ENCODE assay signal across 8 cellular contexts in the genomic region with DNA sequence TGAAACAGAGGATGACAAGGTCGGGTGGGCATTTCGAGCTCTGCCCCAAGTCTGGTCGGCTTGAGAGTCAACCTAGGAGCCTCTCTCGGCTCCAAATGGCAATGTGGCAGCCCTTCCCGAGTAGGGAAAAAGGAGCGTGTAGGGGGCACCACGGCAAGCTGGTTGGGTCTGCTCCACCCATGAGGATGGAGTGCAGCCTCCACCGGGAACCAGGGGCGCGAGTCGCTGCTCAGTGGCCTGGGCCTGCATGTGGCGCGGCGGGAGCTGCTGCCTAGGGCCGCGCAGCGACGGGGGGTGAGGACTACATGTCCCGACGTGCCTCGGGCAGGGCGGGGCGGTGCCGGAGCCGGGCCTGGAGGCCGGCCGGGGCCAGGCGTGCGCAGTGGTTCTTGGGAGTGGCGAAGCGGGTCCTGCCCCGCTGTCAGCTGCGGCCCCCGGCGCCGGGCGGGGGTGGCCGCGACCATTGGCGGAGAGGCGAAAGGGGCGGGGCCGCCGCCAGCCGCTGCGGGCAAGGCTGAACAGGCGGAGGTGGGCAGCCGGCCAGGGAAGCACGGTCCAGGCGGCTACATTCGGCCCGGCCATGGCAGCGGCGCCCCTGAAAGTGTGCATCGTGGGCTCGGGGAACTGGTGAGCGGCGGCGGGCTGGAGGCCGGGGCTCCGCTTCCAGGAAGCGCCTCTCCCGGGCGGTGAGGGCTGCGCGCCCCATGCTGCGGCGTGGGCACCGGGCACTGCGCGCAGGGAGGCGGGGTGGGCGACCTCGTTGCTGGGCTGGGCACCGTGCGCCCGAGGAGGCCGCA. TPM values are rescaled to one million over a fixed set of nuclear protein-coding genes. Genes with fewer than 3 reads are reported as not detected.
A peak's percentile ranks its signal among the peaks of the same experiment; 100 is the strongest.
DNase-seq lines count a peak whose midpoint lies in the region; ATAC-seq, FAIRE-seq and TF ChIP-seq lines count a peak whose summit lies in the region.

A gene (plus strand): TSS at position 489 of the 797 bp plus-strand sequence. CDS start 92 bp downstream, at position 581.

- H3K9me3 ChIP-seq in NT2/D1 (ENCODE audit: insufficient read depth, low read length) (peaks cover 27% of the 10 kb centered on the region), H1 (ENCODE audit: insufficient read depth in 2 of 2, low read depth in 1 of 2, low read length in 1 of 2) (peaks cover 15 to 20% of the 10 kb centered on the region in 2 experiments)

- no peak for TF ChIP-seq CTCF in H1 (IDR thresholded peaks at IDR 0.05; ENCODE audit: control extremely low read depth in 1 of 3, insufficient read depth in 1 of 3, low read depth in 1 of 3, low read length in 3 of 3)

- peak within 1 kb of the TSS; percentile 70 for H4K91ac ChIP-seq in H1 (replicated peaks; ENCODE audit: insufficient read length, low read length)

- DNase-seq in COLO829 (ENCODE audit: low spot score) = peak; percentile 90
- DNase-seq in HTR-8/SVneo (ENCODE audit: insufficient read length, low spot score) = peak; percentile 94
- peak; percentile 87 for DNase-seq in NT2/D1 (ENCODE audit: low read depth, low spot score)
- peak; percentile 95 for DNase-seq in activated CD8-positive, alpha-beta memory T cell treated with anti-CD3 and anti-CD28 coated beads, Interleukin-2, amount 10 ng/mL, durations not matched to agents 7 days and 5 days
- DNase-seq in H1 (ENCODE audit: low read depth in 1 of 2, low spot score in 2 of 2) = peak; percentile 85 to 92
- DNase-seq in mesendoderm = peak; percentile 97
- DNase-seq in stimulated activated CD8-positive, alpha-beta memory T cell treated with anti-CD3 and anti-CD28 coated beads, Interleukin-12 subunit alpha, Interleukin-12 subunit beta, amount 100 ng/mL, for 4 hours (ENCODE audit: low read depth) = peak; percentile 90

- peak within 1 kb of the TSS; percentile 97 for H4K8ac ChIP-seq in H1 (ENCODE audit: extremely low read depth, insufficient read depth, low read length)
- no peak within 1 kb of the TSS for H4K8ac ChIP-seq in mesendoderm (ENCODE audit: low read depth, low read length)

- H3K4ac ChIP-seq in H1 (replicated peaks; ENCODE audit: insufficient read length, low read depth, low read length) (no peak within 1 kb of the TSS), mesendoderm (ENCODE audit: low read depth, low read length) (no peak within 1 kb of the TSS)

- POLR2A ChIA-PET in H1 (lab: Charles Lee; ENCODE audit: partially characterized antibody) = no interaction called here

- H3K23ac ChIP-seq in H1 (ENCODE audit: insufficient read length) = no peak within 1 kb of the TSS
- no peak within 1 kb of the TSS for H3K23ac ChIP-seq in mesendoderm (ENCODE audit: low read length)

- peak within 1 kb of the TSS; percentile 95 for H2AFZ ChIP-seq in H1 (ENCODE audit: low read length)

- WGBS in H1 (ENCODE audit: extremely low coverage in 1 of 2, insufficient coverage in 1 of 2, insufficient read length in 1 of 2, insufficient replicate concordance in 2 of 2, low coverage in 1 of 2, low lambda C conversion rate in 2 of 2, missing lambda C conversion rate in 1 of 2), 2 experiments = 13% methylated on average over 31 of the region's 78 CpGs; no CpG with 5 or more reads in 1 of the 2 experiments
- no CpG with 5 or more reads among the region's 78 CpGs for WGBS in mesendoderm (ENCODE audit: extremely low coverage, insufficient coverage, low lambda C conversion rate)

- H4K5ac ChIP-seq in H1 (ENCODE audit: insufficient read length, low read depth, low read length) (peak within 1 kb of the TSS; percentile 72), mesendoderm (ENCODE audit: low read length) (no peak within 1 kb of the TSS)

- H3K9ac ChIP-seq in NT2/D1 (ENCODE audit: insufficient read length, low read depth) (peak within 1 kb of the TSS; percentile 73), H1 (replicated peaks in 1 of 4; ENCODE audit: extremely low read depth in 1 of 4, low read depth in 3 of 4, low read length in 3 of 4) (peak within 1 kb of the TSS in 3 of 4 experiments; percentile 15 to 50 (median 36); a peak in 4 of 7 replicates), mesendoderm (ENCODE audit: low read length) (peak within 1 kb of the TSS; percentile 68)

- H2BK120ac ChIP-seq in H1 (replicated peaks; ENCODE audit: low read depth, low read length) = no peak within 1 kb of the TSS
- H2BK120ac ChIP-seq in mesendoderm (ENCODE audit: low read depth, low read length) = no peak within 1 kb of the TSS

- H3K27ac ChIP-seq in H1 (ENCODE audit: low read depth, low read length) (no peak within 1 kb of the TSS), mesendoderm (ENCODE audit: low read depth, low read length) (no peak within 1 kb of the TSS)

- H2AK5ac ChIP-seq in H1 (ENCODE audit: low read depth, low read length) = no peak within 1 kb of the TSS
- no peak within 1 kb of the TSS for H2AK5ac ChIP-seq in mesendoderm (ENCODE audit: low read length)

- FAIRE-seq in HTR-8/SVneo (lab: Jason Lieb, UNC) (peak; percentile 92), H1 (lab: Jason Lieb, UNC) (no peak)

- ATAC-seq in GM21381 (IDR thresholded peaks at IDR 0.05; ENCODE audit: unreplicated experiment) = peak; percentile 100
- peak; percentile 99 for ATAC-seq in activated CD8-positive, alpha-beta memory T cell treated with anti-CD3 and anti-CD28 coated beads, Interleukin-2, amount 10 ng/mL, durations not matched to agents 7 days and 5 days

- no peaks in the 10 kb centered on the region for H3K4me1 ChIP-seq in NT2/D1 (ENCODE audit: insufficient read depth, insufficient read length)
- peaks cover 0 to 5% (median 3%) of the 10 kb centered on the region in 4 experiments; a peak in 5 of 7 replicates for H3K4me1 ChIP-seq in H1 (replicated peaks in 1 of 4; ENCODE audit: control insufficient read depth in 3 of 4, insufficient read depth in 4 of 4, low read length in 3 of 4)
- H3K4me1 ChIP-seq in mesendoderm (ENCODE audit: control insufficient read depth, low read depth, low read length) = no peaks in the 10 kb centered on the region

- no peak within 1 kb of the TSS for H3K56ac ChIP-seq in H1 (replicated peaks; ENCODE audit: insufficient read length, low read depth, low read length)
- H3K56ac ChIP-seq in mesendoderm (ENCODE audit: low read length) = peak within 1 kb of the TSS; percentile 91

- no peak within 1 kb of the TSS; the same call in 1 of the 2 replicates for H2BK5ac ChIP-seq in H1 (ENCODE audit: low read depth, low read length)
- no peak within 1 kb of the TSS for H2BK5ac ChIP-seq in mesendoderm (ENCODE audit: low read length)

- no peak; a peak in 1 of 4 replicates for TF ChIP-seq RAD21 in H1 (IDR thresholded peaks at IDR 0.05 in 1 of 2, conservative IDR thresholded peaks at IDR 0.05 in 1 of 2; ENCODE audit: low read depth in 2 of 2, low read length in 2 of 2)

- H3K23me2 ChIP-seq in H1 (ENCODE audit: low read depth, low read length) = peaks cover 7% of the 10 kb centered on the region

- H3K36me3 ChIP-seq in NT2/D1 (ENCODE audit: insufficient read depth, insufficient read length, low read length) (no peaks in the 10 kb centered on the region), H1 (ENCODE audit: control insufficient read depth in 2 of 4, insufficient read depth in 4 of 4, low read length in 3 of 4) (no peaks in the 10 kb centered on the region), mesendoderm (ENCODE audit: control insufficient read depth, insufficient read depth, low read length) (no peaks in the 10 kb centered on the region)

- TF ChIP-seq EP300 in H1 (IDR thresholded peaks at IDR 0.05; ENCODE audit: borderline replicate concordance in 1 of 2, low read depth in 2 of 2, low read length in 2 of 2) = no peak

- H3K27me3 Mint-ChIP-seq in activated CD8-positive, alpha-beta memory T cell treated with anti-CD3 and anti-CD28 coated beads, Interleukin-2, amount 10 ng/mL, durations not matched to agents 7 days and 5 days = no peaks in the 10 kb centered on the region

- H3K27me3 ChIP-seq in NT2/D1 (ENCODE audit: insufficient read depth, insufficient read length) = peaks cover 28% of the 10 kb centered on the region
- H3K27me3 ChIP-seq in H1 (replicated peaks in 1 of 4; ENCODE audit: control insufficient read depth in 3 of 4, extremely low read depth in 1 of 4, insufficient read depth in 3 of 4, low read length in 3 of 4) = peaks cover 0 to 16% (median 14%) of the 10 kb centered on the region in 4 experiments; a peak in 6 of 7 replicates
- no peaks in the 10 kb centered on the region for H3K27me3 ChIP-seq in mesendoderm (ENCODE audit: insufficient read depth, low read length, poor library complexity)

- H2BK20ac ChIP-seq in H1 (ENCODE audit: low read length) = no peak within 1 kb of the TSS

- H3K79me2 ChIP-seq in H1 (ENCODE audit: control insufficient read depth in 1 of 2, insufficient read depth in 2 of 2, low read length in 2 of 2) (no peaks in the 10 kb centered on the region), mesendoderm (ENCODE audit: control insufficient read depth, insufficient read depth, low read length) (no peaks in the 10 kb centered on the region)

- peak within 1 kb of the TSS; percentile 89 for H3K27ac Mint-ChIP-seq in activated CD8-positive, alpha-beta memory T cell treated with anti-CD3 and anti-CD28 coated beads, Interleukin-2, amount 10 ng/mL, durations not matched to agents 7 days and 5 days

- H3K4me3 ChIP-seq in NT2/D1 (ENCODE audit: insufficient read length, low read depth) (peak within 1 kb of the TSS; percentile 70), H1 (ENCODE audit: extremely low read depth in 1 of 4, insufficient read depth in 2 of 4, low read depth in 3 of 4, low read length in 4 of 4) (peak within 1 kb of the TSS; percentile 66 to 78 (median 70)), mesendoderm (ENCODE audit: low read length) (peak within 1 kb of the TSS; percentile 58)

- H3K4me3 Mint-ChIP-seq in activated CD8-positive, alpha-beta memory T cell treated with anti-CD3 and anti-CD28 coated beads, Interleukin-2, amount 10 ng/mL, durations not matched to agents 7 days and 5 days = peak within 1 kb of the TSS; percentile 93

- peaks cover 8% of the 10 kb centered on the region for H3K9me3 Mint-ChIP-seq in activated CD8-positive, alpha-beta memory T cell treated with anti-CD3 and anti-CD28 coated beads, Interleukin-2, amount 10 ng/mL, durations not matched to agents 7 days and 5 days (ENCODE audit: low read depth)

- peak within 1 kb of the TSS; percentile 91 to 99 for H3K4me2 ChIP-seq in H1 (ENCODE audit: insufficient read depth in 1 of 2, low read depth in 2 of 2, low read length in 2 of 2)
- H3K4me2 ChIP-seq in mesendoderm (ENCODE audit: low read length) = peak within 1 kb of the TSS; percentile 89

- CTCF ChIA-PET in activated CD8-positive, alpha-beta memory T cell treated with anti-CD3 and anti-CD28 coated beads, Interleukin-2, amount 10 ng/mL, durations not matched to agents 7 days and 5 days (lab: Charles Lee) = no interaction called here
- CTCF ChIA-PET in H1 (lab: Charles Lee; ENCODE audit: partially characterized antibody) = interaction anchor here (1.0 to 1.3 kb wide), 2 partner anchors 9 kb away, joined by 3 to 4 read pairs; no protein-coding TSS in a partner anchor

- no peak within 1 kb of the TSS; the same call in 1 of the 2 replicates for H2BK12ac ChIP-seq in H1 (ENCODE audit: low read depth, low read length)

- H3K36me3 Mint-ChIP-seq in activated CD8-positive, alpha-beta memory T cell treated with anti-CD3 and anti-CD28 coated beads, Interleukin-2, amount 10 ng/mL, durations not matched to agents 7 days and 5 days = peaks cover 15% of the 10 kb centered on the region

- no peaks in the 10 kb centered on the region for H4K20me1 ChIP-seq in H1 (replicated peaks in 1 of 2; ENCODE audit: control insufficient read depth in 1 of 2, insufficient read depth in 2 of 2, low read length in 2 of 2)

- H2BK15ac ChIP-seq in H1 (ENCODE audit: low read length) (no peak within 1 kb of the TSS), mesendoderm (replicated peaks; ENCODE audit: low read depth) (no peak within 1 kb of the TSS)

- H3K79me1 ChIP-seq in H1 (ENCODE audit: low read depth, low read length) (no peaks in the 10 kb centered on the region; the same call in 1 of the 2 replicates), mesendoderm (ENCODE audit: low read length) (no peaks in the 10 kb centered on the region)

- H3K14ac ChIP-seq in H1 (ENCODE audit: insufficient read length) = no peak within 1 kb of the TSS

- H3K18ac ChIP-seq in H1 (ENCODE audit: extremely low read depth, low read length) = peak within 1 kb of the TSS; percentile 87; the same call in 1 of the 2 replicates
- H3K18ac ChIP-seq in mesendoderm (ENCODE audit: low read length) = no peak within 1 kb of the TSS

- no peak for TF ChIP-seq POLR2A in H1 (IDR thresholded peaks at IDR 0.05; ENCODE audit: control extremely low read depth in 1 of 2, low read depth in 2 of 2, low read length in 2 of 2)

- peaks cover 33% of the 10 kb centered on the region for H3K4me1 Mint-ChIP-seq in activated CD8-positive, alpha-beta memory T cell treated with anti-CD3 and anti-CD28 coated beads, Interleukin-2, amount 10 ng/mL, durations not matched to agents 7 days and 5 days

RNA-seq across cellular contexts. Expression of the gene that starts here (rescaled TPM):
- total RNA-seq in activated CD8-positive, alpha-beta memory T cell treated with anti-CD3 and anti-CD28 coated beads, Interleukin-2, amount 10 ng/mL, durations not matched to agents 7 days and 5 days = 10 to 100 TPM; 20.7 to 26.8 TPM
- total RNA-seq in H1 (2021; fragmentation: NEBNext Ultra II Directional; extraction: Animal tissue kit (Norgen Biotek cat#: 25700)) = 7.9 and 8.4 TPM in 2 replicates
- polyA plus RNA-seq in H1 (2011; rRNA removed) = 1.8 and 2.4 TPM in 2 replicates
- polyA plus RNA-seq in H1 (2011; cell fraction: cytosol; rRNA removed) = 3.1 TPM
- polyA plus RNA-seq in H1 (2011; cell fraction: nucleus; rRNA removed) = 2.6 TPM
- polyA plus RNA-seq in H1 (2012, experiment 1 of 2) = 2.7 to 4.9 TPM (median 4.1 TPM) in 4 replicates
- polyA plus RNA-seq in H1 (2012, experiment 2 of 2) = 0.60 TPM
- polyA plus RNA-seq in H1 (2013, experiment 1 of 2) = 3.0 TPM
- 3.2 TPM for polyA plus RNA-seq in H1 (2013, experiment 2 of 2)
- 4.1 and 4.3 TPM in 2 replicates for polyA minus RNA-seq in H1 (2011; rRNA and poly(A)+ RNA removed)
- polyA minus RNA-seq in H1 (2011; cell fraction: cytosol; rRNA and poly(A)+ RNA removed) = 6.3 TPM
- polyA minus RNA-seq in H1 (2011; cell fraction: nucleus; rRNA and poly(A)+ RNA removed) = 1.5 TPM
- 2.7 TPM for polyA plus RNA-seq in mesendoderm (2013, experiment 1 of 2)
- 2.9 TPM for polyA plus RNA-seq in mesendoderm (2013, experiment 2 of 2)
